23 cellular contexts compared by ENCODE assay signal in the genomic region with DNA sequence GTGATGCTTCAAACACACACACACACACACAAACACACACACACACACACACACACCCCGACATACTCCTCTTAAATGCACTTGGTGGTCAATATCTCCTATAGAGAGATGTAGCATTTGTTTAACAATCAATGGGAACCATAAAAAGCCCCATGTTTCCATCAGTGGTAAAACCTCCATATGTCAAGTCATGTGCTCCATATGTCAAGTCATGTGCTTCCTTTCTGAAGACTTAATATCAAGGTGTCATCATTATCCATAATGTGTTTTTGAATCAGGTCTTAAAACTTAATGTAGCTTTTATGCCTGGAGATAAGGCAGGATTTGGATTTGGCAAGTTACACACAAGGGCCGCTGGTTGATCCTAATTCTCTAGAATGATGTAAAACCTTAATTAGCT. TPM values are rescaled to one million over a fixed set of nuclear protein-coding genes. Genes with fewer than 3 reads are reported as not detected.
DNase-seq lines count a peak whose midpoint lies in the region; ATAC-seq and TF ChIP-seq lines count a peak whose summit lies in the region.
"Had no signal": no experiment of that assay in that cellular context is flagged by ENCODE, and none has a peak within 500 bp of the region (broad histone marks: within the 10 kb centered on the region; RNA-seq: fewer than 3 reads in every experiment).

No MANE protein-coding gene starts in this region.

- peaks cover 20% of the 10 kb centered on the region for H3F3A ChIP-seq in neural progenitor cell (ENCODE audit: low read depth)

- no peak overlapping the region for H3K27ac Mint-ChIP-seq in neural progenitor cell
- H3K27ac Mint-ChIP-seq: CD14-positive monocyte; CD4-positive, alpha-beta T cell; CD8-positive, alpha-beta memory T cell had no signal

- H3K36me3 Mint-ChIP-seq in neural progenitor cell, result no peaks in the 10 kb centered on the region
- H3K36me3 Mint-ChIP-seq: CD14-positive monocyte; CD8-positive, alpha-beta memory T cell had no signal

- no peaks in the 10 kb centered on the region for H3K79me2 ChIP-seq in neural progenitor cell (ENCODE audit: low read depth)

- H3K4me3 ChIP-seq in WERI-Rb-1 (ENCODE audit: low read depth, low read length), result no peak overlapping the region
- no peak overlapping the region for H3K4me3 ChIP-seq in neural progenitor cell
- H3K4me3 ChIP-seq: BLaER1 treated with 17β-estradiol and CSF1 and Interleukin-3, amounts not matched to agents 10 nM and 100 nM; GM12878; GM23248 had no signal

- H3K27ac ChIP-seq in WERI-Rb-1 (peak overlapping the region; percentile 3; the same call in 1 of the 2 replicates), neural progenitor cell (peak overlapping the region; percentile 33)
- H3K27ac ChIP-seq: 22Rv1; BLaER1 treated with 17β-estradiol and CSF1 and Interleukin-3, amounts not matched to agents 10 nM and 100 nM; GM23248 had no signal

- H3K27me3 Mint-ChIP-seq in neural progenitor cell (ENCODE audit: insufficient read depth, low read depth), result peaks cover 11% of the 10 kb centered on the region

- H3K4me1 Mint-ChIP-seq in neural progenitor cell, result peaks cover 32% of the 10 kb centered on the region
- H3K4me1 Mint-ChIP-seq: CD14-positive monocyte; CD8-positive, alpha-beta memory T cell had no signal

- H3K9me3 ChIP-seq in WERI-Rb-1 (ENCODE audit: severe bottlenecking) (no peaks in the 10 kb centered on the region), neural progenitor cell (ENCODE audit: low read depth) (no peaks in the 10 kb centered on the region)
- H3K9me3 ChIP-seq: BE2C; BLaER1 treated with 17β-estradiol and CSF1 and Interleukin-3, amounts not matched to agents 10 nM and 100 nM had no signal

- H3K4me2 ChIP-seq in neural progenitor cell, result peak overlapping the region; percentile 52
- H3K4me2 ChIP-seq: BLaER1 treated with 17β-estradiol and CSF1 and Interleukin-3, amounts not matched to agents 10 nM and 100 nM had no signal

- peaks cover under 1% of the 10 kb centered on the region for H3K9me3 Mint-ChIP-seq in neural progenitor cell
- H3K9me3 Mint-ChIP-seq: CD4-positive, alpha-beta T cell; H9 had no signal

- DNase-seq in DMS 273 (lab: John Stamatoyannopoulos, UW; ENCODE audit: unreplicated experiment), result peak; percentile 5
- DNase-seq in DMS 273 treated with DMSO at 0.1 percent for 48 hours (lab: John Stamatoyannopoulos, UW), result no peak
- peak; percentile 8 for DNase-seq in NCI-H69 (lab: John Stamatoyannopoulos, UW)
- DNase-seq in WERI-Rb-1, result no peak
- DNase-seq in neural progenitor cell (ENCODE audit: low spot score), result no peak
- DNase-seq in anterior cingulate cortex (lab: John Stamatoyannopoulos, UW), result no peak
- no peak for DNase-seq in H4 (ENCODE audit: low spot score)
- DNase-seq: ACHN; AML-193; BE2C; CD4-positive, alpha-beta T cell; CD8-positive, alpha-beta memory T cell; DMS79; EL; GDM1; H9 had no signal

- H3K27me3 ChIP-seq in WERI-Rb-1 (ENCODE audit: insufficient read depth, low read depth, severe bottlenecking), result no peaks in the 10 kb centered on the region
- H3K27me3 ChIP-seq in neural progenitor cell, result no peaks in the 10 kb centered on the region
- H3K27me3 ChIP-seq: BE2C; BLaER1 treated with 17β-estradiol and CSF1 and Interleukin-3, amounts not matched to agents 10 nM and 100 nM had no signal

- no peak overlapping the region for H2AFZ ChIP-seq in neural progenitor cell (replicated peaks)
- H2AFZ ChIP-seq: GM23248 had no signal

- no peaks in the 10 kb centered on the region for H4K20me1 ChIP-seq in neural progenitor cell (ENCODE audit: low read depth)
- H4K20me1 ChIP-seq: BLaER1 treated with 17β-estradiol and CSF1 and Interleukin-3, amounts not matched to agents 10 nM and 100 nM had no signal

- no peak for ATAC-seq in HG03280 (IDR thresholded peaks at IDR 0.05; ENCODE audit: unreplicated experiment)
- ATAC-seq: GM12878, HCT116 had no signal

- no peak overlapping the region for H3K9ac ChIP-seq in neural progenitor cell
- H3K9ac ChIP-seq: BLaER1 treated with 17β-estradiol and CSF1 and Interleukin-3, amounts not matched to agents 10 nM and 100 nM; GM23248 had no signal

- H3K4me3 Mint-ChIP-seq in neural progenitor cell, result no peak overlapping the region
- H3K4me3 Mint-ChIP-seq: CD14-positive monocyte; CD4-positive, alpha-beta T cell; CD8-positive, alpha-beta memory T cell; H9 had no signal

- TF ChIP-seq CTCF in WERI-Rb-1 (IDR thresholded peaks at IDR 0.05; ENCODE audit: low read depth, low read length) (no peak), neural progenitor cell (IDR thresholded peaks at IDR 0.05) (no peak)

- H3K4me1 ChIP-seq in neural progenitor cell, result peaks cover 26% of the 10 kb centered on the region
- H3K4me1 ChIP-seq: BE2C; BLaER1 treated with 17β-estradiol and CSF1 and Interleukin-3, amounts not matched to agents 10 nM and 100 nM had no signal

- H3K36me3 ChIP-seq in WERI-Rb-1 (no peaks in the 10 kb centered on the region), neural progenitor cell (no peaks in the 10 kb centered on the region)
- H3K36me3 ChIP-seq: BE2C; BLaER1 treated with 17β-estradiol and CSF1 and Interleukin-3, amounts not matched to agents 10 nM and 100 nM had no signal

RNA-seq across cellular contexts. Expression of a gene that starts 26.6 kb away (rescaled TPM):
- 0.06 TPM in 1 of 2 replicates, not detected in the other for total RNA-seq in neural progenitor cell (ENCODE audit: low replicate concordance)
- total RNA-seq in H4 (2014; rRNA removed; shearing (Covaris generic)), result not detected in 2 replicates
- total RNA-seq: CD4-positive, alpha-beta T cell; CD8-positive, alpha-beta memory T cell; GM12878; H9 had no signal

Comparison
In these comparisons a context has a peak if more than half of its experiments do, and no peak if none do; other contexts are left out.
1. DNase-seq: peak in DMS 273 (single experiment) and NCI-H69 (single experiment); none in DMS 273 treated with DMSO at 0.1 percent for 48 hours (single experiment), WERI-Rb-1 (single experiment), neural progenitor cell (single experiment), anterior cingulate cortex (0 of 58) and H4 (single experiment).